ENCODE assay signal across 10 cellular contexts in genomic region chr7:30702200-30702599, GRCh38. TPM values are rescaled to one million over a fixed set of nuclear protein-coding genes. Genes with fewer than 3 reads are reported as not detected.
DNase-seq lines count a peak whose midpoint lies in the region; ATAC-seq and TF ChIP-seq lines count a peak whose summit lies in the region.
"Had no signal": no experiment of that assay in that cellular context is flagged by ENCODE, and none has a peak within 500 bp of the region (broad histone marks: within the 10 kb centered on the region; RNA-seq: fewer than 3 reads in every experiment).

No MANE protein-coding gene starts in this region.

- no peaks in the 10 kb centered on the region for H3K36me3 ChIP-seq in HCT116 (ENCODE audit: control insufficient read depth in 1 of 2, insufficient read depth in 2 of 2, low read length in 2 of 2)
- H3K36me3 ChIP-seq: esophagus squamous epithelium had no signal

- no peak for TF ChIP-seq POLR2A in HCT116 (IDR thresholded peaks at IDR 0.05; ENCODE audit: borderline replicate concordance, extremely low read depth, insufficient read depth, insufficient read length)

- peaks cover 0 to 3% of the 10 kb centered on the region in 2 donors for H3K27me3 Mint-ChIP-seq in T-cell
- H3K27me3 Mint-ChIP-seq: stimulated activated naive CD8-positive, alpha-beta T cell treated with anti-CD3 and anti-CD28 coated beads, Interleukin-15, Interleukin-2, amounts not matched to agents 100 ng/mL and 50 ng/mL, for 24 hours had no signal

- no peak overlapping the region for H3K4me3 Mint-ChIP-seq in T-cell
- H3K4me3 Mint-ChIP-seq: stimulated activated naive CD8-positive, alpha-beta T cell treated with anti-CD3 and anti-CD28 coated beads, Interleukin-15, Interleukin-2, amounts not matched to agents 100 ng/mL and 50 ng/mL, for 24 hours had no signal

- no peaks in the 10 kb centered on the region for H3K79me2 ChIP-seq in HCT116 (ENCODE audit: insufficient read depth, low read length)

- H3K27ac ChIP-seq in HCT116 (ENCODE audit: low read depth, low read length): no peak overlapping the region
- H3K27ac ChIP-seq: esophagus squamous epithelium had no signal

- no TSS peak for BruUV-seq in HCT116 (replicated peaks; lab: Mats Ljungman, UMichigan)

- H3K4me1 Mint-ChIP-seq in T-cell: peaks cover 3 to 18% (median 16%) of the 10 kb centered on the region in 3 donors

- no peak overlapping the region for H2AFZ ChIP-seq in HCT116 (ENCODE audit: low read depth, low read length, poor library complexity, severe bottlenecking)

- RAD21 ChIA-PET in HCT116 (lab: Charles Lee; ENCODE audit: low non-redundant PET in 1 of 2, low total read pairs in 2 of 2, uncharacterized antibody in 2 of 2, unreplicated experiment in 2 of 2): no interaction called here

- no peaks in the 10 kb centered on the region for H3K4me1 ChIP-seq in HCT116 (ENCODE audit: control insufficient read depth in 1 of 2, insufficient read depth in 2 of 2, low read length in 2 of 2)

- ATAC-seq in HCT116 (peak; percentile 74), T-cell (replicated peaks in 1 of 4) (peak; percentile 54 to 70 (median 64)), HG03354 (IDR thresholded peaks at IDR 0.05; ENCODE audit: poor library complexity, severe bottlenecking, unreplicated experiment) (no peak), HG02870 (IDR thresholded peaks at IDR 0.05; ENCODE audit: unreplicated experiment) (no peak)

- TF ChIP-seq CTCF in HCT116 (IDR thresholded peaks at IDR 0.05 in 2 of 3, conservative IDR thresholded peaks at IDR 0.05 in 1 of 3; ENCODE audit: borderline replicate concordance in 1 of 3, insufficient read depth in 1 of 3, low read depth in 2 of 3, low read length in 2 of 3) (peak in 2 of 3 experiments; percentile 43 to 47; a peak in 4 of 6 replicates), fibroblast of pulmonary artery (IDR thresholded peaks at IDR 0.05; ENCODE audit: low read length, missing control alignments) (peak; percentile 13)

- no peaks in the 10 kb centered on the region for H3K9me3 Mint-ChIP-seq in T-cell
- H3K9me3 Mint-ChIP-seq: stimulated activated naive CD8-positive, alpha-beta T cell treated with anti-CD3 and anti-CD28 coated beads, Interleukin-15, Interleukin-2, amounts not matched to agents 100 ng/mL and 50 ng/mL, for 24 hours had no signal

- no peaks in the 10 kb centered on the region for H3K36me3 Mint-ChIP-seq in T-cell

- DNase-seq in DMS 273 treated with DMSO at 0.1 percent for 48 hours (lab: John Stamatoyannopoulos, UW) (peak; percentile 35), HCT116 (ENCODE audit: low read depth, low spot score) (no peak), T-cell (peak in 23 of 34 experiments; percentile 5 to 43 (median 26)), fibroblast of pulmonary artery (ENCODE audit: low read depth) (no peak), kidney tubule cell (ENCODE audit: low spot score) (no peak)
- DNase-seq: esophagus squamous epithelium, NCI-H2029 treated with DMSO at 0.1 percent for 48 hours had no signal

- CTCF ChIA-PET in HCT116 (lab: Charles Lee): interaction anchor here (1.4 kb wide), 1 partner anchor 7 kb away, joined by 3 read pairs; no protein-coding TSS in a partner anchor
- CTCF ChIA-PET in T-cell (lab: Charles Lee): interaction anchor here (1.2 to 5.7 kb wide), 4 partner anchors 24 to 38 kb away, joined by 3 to 41 read pairs (median 6); no protein-coding TSS in a partner anchor

- no peak overlapping the region for H3K4me3 ChIP-seq in HCT116 (replicated peaks in 1 of 2; ENCODE audit: low read depth in 1 of 2, low read length in 2 of 2)
- H3K4me3 ChIP-seq in fibroblast of pulmonary artery (replicated peaks; ENCODE audit: low read depth, low read length): no peak overlapping the region
- H3K4me3 ChIP-seq: esophagus squamous epithelium had no signal

- no peak overlapping the region for H3K27ac Mint-ChIP-seq in T-cell
- H3K27ac Mint-ChIP-seq: stimulated activated naive CD8-positive, alpha-beta T cell treated with anti-CD3 and anti-CD28 coated beads, Interleukin-15, Interleukin-2, amounts not matched to agents 100 ng/mL and 50 ng/mL, for 24 hours had no signal

- H3K27me3 ChIP-seq in HCT116 (ENCODE audit: insufficient read depth, low read length): peaks cover 20% of the 10 kb centered on the region; the same call in 1 of the 2 replicates

- H3K9ac ChIP-seq in HCT116 (ENCODE audit: low read length): no peak overlapping the region

- TF ChIP-seq RAD21 in HCT116 (IDR thresholded peaks at IDR 0.05; ENCODE audit: low read depth): peak; percentile 50

- no peaks in the 10 kb centered on the region for H3K9me2 ChIP-seq in HCT116 (ENCODE audit: insufficient read depth)

- no peaks in the 10 kb centered on the region for H3K9me3 ChIP-seq in HCT116 (ENCODE audit: control insufficient read depth in 1 of 2, insufficient read depth in 1 of 2, low read depth in 1 of 2, low read length in 2 of 2)
- H3K9me3 ChIP-seq: esophagus squamous epithelium had no signal

- H3K4me2 ChIP-seq in HCT116 (ENCODE audit: low read length): no peak overlapping the region

- intact Hi-C loops in HCT116 (cut with micrococcal nuclease): no loop called here

- no peaks in the 10 kb centered on the region for H4K20me1 ChIP-seq in HCT116 (ENCODE audit: insufficient read depth)

- POLR2A ChIA-PET in HCT116 (lab: Charles Lee): no interaction called here
- POLR2A ChIA-PET in T-cell (lab: Charles Lee): no interaction called here

TF ChIP-seq in HCT116, 20 proteins besides CTCF, POLR2A, EP300 and RAD21 (continues in another document):
- no peak for TF ChIP-seq JUND (IDR thresholded peaks at IDR 0.05)
- TF ChIP-seq SP1 (IDR thresholded peaks at IDR 0.05; ENCODE audit: low read depth): no peak
- TF ChIP-seq EGR1 (IDR thresholded peaks at IDR 0.05; ENCODE audit: low read depth): no peak
- no peak for TF ChIP-seq REST (IDR thresholded peaks at IDR 0.05; ENCODE audit: low read depth)
- no peak for TF ChIP-seq ZFX (IDR thresholded peaks at IDR 0.05)
- TF ChIP-seq ELF1 (IDR thresholded peaks at IDR 0.05; ENCODE audit: borderline replicate concordance, low read depth): no peak
- TF ChIP-seq EZH2phosphoT487 (IDR thresholded peaks at IDR 0.05; ENCODE audit: borderline replicate concordance): no peak
- no peak for TF ChIP-seq YY1 (IDR thresholded peaks at IDR 0.05; ENCODE audit: extremely low read depth, insufficient replicate concordance, low read depth, low read length)
- no peak for TF ChIP-seq MAX (IDR thresholded peaks at IDR 0.05)
- TF ChIP-seq TCF7L2 (IDR thresholded peaks at IDR 0.05; ENCODE audit: borderline replicate concordance, extremely low read depth, insufficient read depth, insufficient read length): no peak
- TF ChIP-seq SRF (IDR thresholded peaks at IDR 0.05; ENCODE audit: low read depth): no peak
- TF ChIP-seq ZNF274 (IDR thresholded peaks at IDR 0.05; ENCODE audit: low read depth, low read length): no peak
- TF ChIP-seq CBX3 (IDR thresholded peaks at IDR 0.05; ENCODE audit: low read depth): no peak
- TF ChIP-seq EZH2 (IDR thresholded peaks at IDR 0.05): no peak
- TF ChIP-seq CEBPB (IDR thresholded peaks at IDR 0.05; ENCODE audit: low read depth): no peak
- TF ChIP-seq ATF3 (IDR thresholded peaks at IDR 0.05): no peak
- TF ChIP-seq FOSL1 (IDR thresholded peaks at IDR 0.05; ENCODE audit: low read depth): no peak
- TF ChIP-seq POLR2AphosphoS5 (IDR thresholded peaks at IDR 0.05; ENCODE audit: low read depth, low read length): no peak
- TF ChIP-seq SIN3A (IDR thresholded peaks at IDR 0.05; ENCODE audit: low read depth): no peak

RNA-seq across cellular contexts. Expression of gene CRHR2, which starts 19.9 kb away (rescaled TPM):
- total RNA-seq in HCT116 (2021; ENCODE audit: unreplicated experiment): not detected
- polyA plus RNA-seq in HCT116 (2012): 0.01 and 0.03 TPM in 2 replicates
- total RNA-seq in T-cell: under 1 TPM in 1 of 5 donors, not detected in 4; 0.09 TPM

RNA-seq across cellular contexts. Expression of gene INMT, which starts 49.7 kb away (rescaled TPM):
- 0.32 TPM for total RNA-seq in HCT116 (2021; ENCODE audit: unreplicated experiment)
- 0.02 and 0.09 TPM in 2 replicates for polyA plus RNA-seq in HCT116 (2012)
- total RNA-seq in T-cell: 1 to 10 TPM in 1 of 5 donors, under 1 TPM in 4; 0.14 to 1.7 (median 0.75) TPM

Comparison
In these comparisons a context has a peak if more than half of its experiments do, and no peak if none do; other contexts are left out.
1. DNase-seq: peak in DMS 273 treated with DMSO at 0.1 percent for 48 hours (single experiment) and T-cell (23 of 34); none in HCT116 (single experiment), fibroblast of pulmonary artery (single experiment) and kidney tubule cell (single experiment).
2. ATAC-seq: peak in HCT116 (single experiment) and T-cell (4 of 4); none in HG03354 (single experiment) and HG02870 (single experiment).